Comparison of ENCODE assay signal across 18 cellular contexts in genomic region chr7:17097668-17098297, GRCh38.
DNase-seq lines count a peak whose midpoint lies in the region; ATAC-seq and TF ChIP-seq lines count a peak whose summit lies in the region.
"Had no signal": no experiment of that assay in that cellular context is flagged by ENCODE, and none has a peak within 500 bp of the region (broad histone marks: within the 10 kb centered on the region; RNA-seq: fewer than 3 reads in every experiment).

No MANE protein-coding gene starts in this region.

- H3K36me3 ChIP-seq in esophagus squamous epithelium = no peaks in the 10 kb centered on the region
- no peaks in the 10 kb centered on the region for H3K36me3 ChIP-seq in stomach
- H3K36me3 ChIP-seq in CD8-positive, alpha-beta T cell (ENCODE audit: insufficient read depth, low read length) = no peaks in the 10 kb centered on the region
- no peaks in the 10 kb centered on the region for H3K36me3 ChIP-seq in GM23248 (ENCODE audit: low read depth)
- H3K36me3 ChIP-seq: neural progenitor cell, right atrium auricular region, thoracic aorta had no signal

- TF ChIP-seq CTCF in esophagus squamous epithelium (IDR thresholded peaks at IDR 0.05) (no peak), stomach (IDR thresholded peaks at IDR 0.05) (no peak)
- TF ChIP-seq CTCF in CD8-positive, alpha-beta T cell (IDR thresholded peaks at IDR 0.05) = no peak

- H3K4me2 ChIP-seq in GM23248 (ENCODE audit: unreplicated experiment) = no peak overlapping the region
- H3K4me2 ChIP-seq: neural progenitor cell had no signal

- ATAC-seq in GM19043 (IDR thresholded peaks at IDR 0.05; ENCODE audit: low read depth, unreplicated experiment) = peak; percentile 46
- no peak for ATAC-seq in CD8-positive, alpha-beta T cell
- ATAC-seq: activated T-cell treated with anti-CD3 and anti-CD28 coated beads, Interleukin-2, amount 50 U/mL, for 4 hours had no signal

- intact Hi-C loops in esophagus squamous epithelium (cut with DNase I) (no loop called here), stomach (cut with DNase I; ENCODE audit: low total_unique reads) (no loop called here)
- intact Hi-C loops in CD8-positive, alpha-beta T cell (cut with DNase I, micrococcal nuclease) = no loop called here

- H3K9me3 ChIP-seq in esophagus squamous epithelium (no peaks in the 10 kb centered on the region), stomach (peaks cover 0 to 5% (median 0%) of the 10 kb centered on the region in 4 donors), GM23248 (ENCODE audit: low read depth) (no peaks in the 10 kb centered on the region)
- H3K9me3 ChIP-seq in CD8-positive, alpha-beta T cell (ENCODE audit: low read length) = no peaks in the 10 kb centered on the region
- H3K9me3 ChIP-seq: right atrium auricular region, thoracic aorta had no signal

- POLR2A ChIA-PET in CD8-positive, alpha-beta T cell (lab: Charles Lee) = interaction anchor here (1.2 kb wide), 1 partner anchor 9 kb away, joined by 3 read pairs; no protein-coding TSS in a partner anchor

- no peak overlapping the region for H3K4me3 Mint-ChIP-seq in CD8-positive, alpha-beta T cell
- H3K4me3 Mint-ChIP-seq: activated T-cell treated with anti-CD3 and anti-CD28 coated beads, Interleukin-2, amount 50 U/mL, for 4 hours; neural progenitor cell had no signal

- no peaks in the 10 kb centered on the region for H3K79me2 ChIP-seq in GM23248 (ENCODE audit: insufficient read depth)

- H3F3A ChIP-seq in GM23248 (ENCODE audit: insufficient read depth) = peaks cover 17% of the 10 kb centered on the region

- no peak overlapping the region for H3K27ac Mint-ChIP-seq in CD8-positive, alpha-beta T cell
- H3K27ac Mint-ChIP-seq: neural progenitor cell had no signal

- no peaks in the 10 kb centered on the region for H3K27me3 Mint-ChIP-seq in CD8-positive, alpha-beta T cell (ENCODE audit: low read depth)

- H3K36me3 Mint-ChIP-seq in CD8-positive, alpha-beta T cell = no peaks in the 10 kb centered on the region
- H3K36me3 Mint-ChIP-seq: neural progenitor cell had no signal

- H3K4me1 Mint-ChIP-seq in CD8-positive, alpha-beta T cell (ENCODE audit: low read depth) = no peaks in the 10 kb centered on the region

- in situ Hi-C loops in GM23248 (cut with MboI) = no loop called here

- CTCF ChIA-PET in CD8-positive, alpha-beta T cell (lab: Charles Lee) = interaction anchor here (0.7 kb wide), 1 partner anchor 238 kb away, joined by 3 read pairs; no protein-coding TSS in a partner anchor

- H3K9me2 ChIP-seq in GM23248 (ENCODE audit: insufficient read depth) = no peaks in the 10 kb centered on the region

- no peak overlapping the region for H2AFZ ChIP-seq in GM23248
- H2AFZ ChIP-seq: neural progenitor cell had no signal

- TF ChIP-seq POLR2A in esophagus squamous epithelium (IDR thresholded peaks at IDR 0.05) (no peak), stomach (IDR thresholded peaks at IDR 0.05) (no peak)

- no peaks in the 10 kb centered on the region for H3K9me3 Mint-ChIP-seq in CD8-positive, alpha-beta T cell
- H3K9me3 Mint-ChIP-seq: activated T-cell treated with anti-CD3 and anti-CD28 coated beads, Interleukin-2, amount 50 U/mL, for 4 hours; neural progenitor cell had no signal

- H3K27me3 ChIP-seq in esophagus squamous epithelium (no peaks in the 10 kb centered on the region), stomach (no peaks in the 10 kb centered on the region), GM23248 (replicated peaks; ENCODE audit: insufficient read depth) (no peaks in the 10 kb centered on the region)
- no peaks in the 10 kb centered on the region for H3K27me3 ChIP-seq in CD8-positive, alpha-beta T cell (ENCODE audit: insufficient read depth, low read length)
- H3K27me3 ChIP-seq: neural progenitor cell, right atrium auricular region had no signal

- WGBS in esophagus squamous epithelium, 2 donors = 28 to 41% methylated on average over 7 of the region's 7 CpGs
- 33 to 53% (median 45%) methylated on average over 7 of the region's 7 CpGs for WGBS in stomach, 5 donors
- 89 to 95% methylated on average over 7 of the region's 7 CpGs for WGBS in GM23248 (ENCODE audit: low coverage in 1 of 2, low lambda C conversion rate in 2 of 2, missing lambda C conversion rate in 2 of 2), 2 experiments

- DNase-seq in NCI-H226 (peak; percentile 59), esophagus squamous epithelium (lab: John Stamatoyannopoulos, UW) (no peak), stomach (no peak), NCI-H510A (lab: John Stamatoyannopoulos, UW) (no peak), GM23248 (no peak)
- no peak for DNase-seq in CD8-positive, alpha-beta T cell
- DNase-seq: activated CD4-positive, alpha-beta T cell treated with anti-CD3 and anti-CD28 coated beads, Interleukin-2, amount 50 U/mL, for 1 hour; activated T-cell treated with anti-CD3 and anti-CD28 coated beads, Interleukin-2, amount 50 U/mL, for 4 hours; DMS79; HCEC 1CT; KBM-7; mesenchymal stem cell; SIG-M5 had no signal

- H3K9ac ChIP-seq in GM23248 = no peak overlapping the region
- H3K9ac ChIP-seq: neural progenitor cell had no signal

- peak overlapping the region in 1 of 4 donors; percentile 0 for H3K4me3 ChIP-seq in esophagus squamous epithelium
- no peak overlapping the region for H3K4me3 ChIP-seq in stomach
- no peak overlapping the region for H3K4me3 ChIP-seq in CD8-positive, alpha-beta T cell (ENCODE audit: low read depth, low read length)
- no peak overlapping the region for H3K4me3 ChIP-seq in GM23248
- H3K4me3 ChIP-seq: neural progenitor cell, right atrium auricular region, thoracic aorta had no signal

- peak overlapping the region; percentile 17 to 75 (median 65) for H3K27ac ChIP-seq in esophagus squamous epithelium
- H3K27ac ChIP-seq in stomach = peak overlapping the region in 4 of 5 donors; percentile 57 to 85 (median 76)
- H3K27ac ChIP-seq in CD8-positive, alpha-beta T cell (ENCODE audit: low read depth, low read length) = no peak overlapping the region
- H3K27ac ChIP-seq in GM23248 = no peak overlapping the region
- H3K27ac ChIP-seq: C4-2B, neural progenitor cell, right atrium auricular region, thoracic aorta had no signal

- H4K20me1 ChIP-seq in GM23248 (ENCODE audit: insufficient read depth) = no peaks in the 10 kb centered on the region

- TF ChIP-seq EP300 in stomach (IDR thresholded peaks at IDR 0.05) = no peak

- H3K4me1 ChIP-seq in esophagus squamous epithelium (peaks cover 14 to 63% (median 31%) of the 10 kb centered on the region in 3 donors), stomach (peaks cover 14 to 26% (median 17%) of the 10 kb centered on the region in 4 donors), GM23248 (ENCODE audit: insufficient read depth) (peaks cover 18% of the 10 kb centered on the region)
- H3K4me1 ChIP-seq in CD8-positive, alpha-beta T cell (ENCODE audit: insufficient read depth, low read length) = no peaks in the 10 kb centered on the region
- H3K4me1 ChIP-seq: neural progenitor cell had no signal

Comparison
In these comparisons a context has a peak if more than half of its experiments do, and no peak if none do; other contexts are left out.
1. H3K27ac ChIP-seq: peak in esophagus squamous epithelium (4 of 4) and stomach (4 of 5); none in CD8-positive, alpha-beta T cell (single experiment) and GM23248 (single experiment).